In the genomic region with DNA sequence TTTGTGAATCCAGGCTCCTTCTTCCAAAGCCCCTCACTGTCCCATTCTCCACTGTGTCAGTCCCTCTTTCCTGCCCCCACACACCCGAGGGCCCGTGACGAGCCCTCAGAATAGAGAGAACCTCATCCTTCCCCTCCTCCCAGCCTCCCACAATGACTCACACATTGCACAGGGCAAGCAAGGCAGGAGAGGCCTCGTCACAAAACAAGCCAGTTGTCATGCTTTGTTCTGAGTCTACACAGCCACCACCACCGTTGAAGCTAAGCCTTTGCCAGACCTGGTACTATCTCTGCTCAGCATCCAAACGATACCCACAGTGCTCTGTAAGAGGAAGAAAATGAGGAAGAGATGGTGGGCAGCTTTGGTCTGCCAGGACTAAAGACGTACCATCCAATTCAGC, we compare ENCODE assay signal across 17 cellular contexts.
DNase-seq lines count a peak whose midpoint lies in the region; ATAC-seq, FAIRE-seq and TF ChIP-seq lines count a peak whose summit lies in the region.
"Had no signal": no experiment of that assay in that cellular context is flagged by ENCODE, and none has a peak within 500 bp of the region (broad histone marks: within the 10 kb centered on the region; RNA-seq: fewer than 3 reads in every experiment).

No MANE protein-coding gene starts in this region.

- TF ChIP-seq CTCF in NB4 (IDR thresholded peaks at IDR 0.05; ENCODE audit: low read depth, low read length), result no peak
- TF ChIP-seq CTCF in bronchial epithelial cell (IDR thresholded peaks at IDR 0.05; ENCODE audit: insufficient read depth, low read length, severe bottlenecking), result no peak

- FAIRE-seq in bronchial epithelial cell (lab: Jason Lieb, UNC), result peak; percentile 28
- FAIRE-seq: frontal cortex had no signal

- ATAC-seq in HG02970 (IDR thresholded peaks at IDR 0.05; ENCODE audit: low FRiP score, unreplicated experiment) (no peak), GM21619 (IDR thresholded peaks at IDR 0.05; ENCODE audit: unreplicated experiment) (no peak)
- ATAC-seq: mucosa of descending colon had no signal

- no peaks in the 10 kb centered on the region for H3K36me3 ChIP-seq in bronchial epithelial cell (ENCODE audit: control insufficient read depth, insufficient read depth, low read length)

- no peak for TF ChIP-seq POLR2A in NB4 (IDR thresholded peaks at IDR 0.05; ENCODE audit: extremely low read depth, insufficient read length)

- H3K4me3 ChIP-seq in NB4 (ENCODE audit: low read depth, low read length), result no peak overlapping the region
- no peak overlapping the region for H3K4me3 ChIP-seq in bronchial epithelial cell (ENCODE audit: low read depth, low read length)
- H3K4me3 ChIP-seq: mucosa of descending colon, PC-9 had no signal

- DNase-seq in ELF-1 (ENCODE audit: low read depth, low spot score), result peak; percentile 54
- DNase-seq in NB4 (ENCODE audit: low read depth), result peak; percentile 48
- DNase-seq in bronchial epithelial cell (ENCODE audit: low read depth), result peak; percentile 17
- DNase-seq in non-pigmented ciliary epithelial cell (ENCODE audit: low read depth), result peak; percentile 40
- no peak for DNase-seq in activated CD4-positive, alpha-beta T cell treated with anti-CD3 and anti-CD28 coated beads, Interleukin-2, amount 50 U/mL, for 48 hours
- no peak for DNase-seq in KG1 (lab: John Stamatoyannopoulos, UW)
- DNase-seq: activated T-cell treated with anti-CD3 and anti-CD28 coated beads, Interleukin-2, amount 50 U/mL, for 24 hours; DND-41; effector CD8-positive, alpha-beta T cell; mucosa of descending colon; NCI-H1105 treated with DMSO at 0.1 percent for 48 hours; NCI-H446 treated with DMSO at 0.1 percent for 48 hours; PC-9; stimulated activated CD4-positive, alpha-beta T cell treated with anti-CD3 and anti-CD28 coated beads, Interleukin-2, amount 100 ng/mL, for 48 hours had no signal

- no peaks in the 10 kb centered on the region for H3K27me3 ChIP-seq in bronchial epithelial cell (ENCODE audit: control insufficient read depth, insufficient read depth, low read length)

Comparison
In these comparisons a context has a peak if more than half of its experiments do, and no peak if none do; other contexts are left out.
1. DNase-seq: peak in ELF-1 (single experiment), NB4 (single experiment), bronchial epithelial cell (single experiment) and non-pigmented ciliary epithelial cell (single experiment); none in activated CD4-positive, alpha-beta T cell treated with anti-CD3 and anti-CD28 coated beads, Interleukin-2, amount 50 U/mL, for 48 hours (0 of 2) and KG1 (single experiment).